In genomic region chr1:119008483-119009299, GRCh38 we compare ENCODE assay signal across 1 cellular context.
TF ChIP-seq lines count a peak whose summit lies in the region.

No MANE protein-coding gene starts in this region.

TF ChIP-seq in HCT116, 20 proteins besides CTCF, POLR2A, EP300 and RAD21 (continued from another document):
- TF ChIP-seq MAX (IDR thresholded peaks at IDR 0.05) (no peak), FOSL1 (IDR thresholded peaks at IDR 0.05; ENCODE audit: low read depth) (no peak)
TF ChIP-seq in HCT116: peak in this region for 0.
